21 cellular contexts compared by ENCODE assay signal in genomic region chr19:16232127-16232526, GRCh38. TPM values are rescaled to one million over a fixed set of nuclear protein-coding genes. Genes with fewer than 3 reads are reported as not detected.
DNase-seq lines count a peak whose midpoint lies in the region; ATAC-seq and TF ChIP-seq lines count a peak whose summit lies in the region.
"Had no signal": no experiment of that assay in that cellular context is flagged by ENCODE, and none has a peak within 500 bp of the region (broad histone marks: within the 10 kb centered on the region; RNA-seq: fewer than 3 reads in every experiment).

No MANE protein-coding gene starts in this region.

- no peaks in the 10 kb centered on the region for H3K4me1 ChIP-seq in upper lobe of right lung

- H3K4me1 Mint-ChIP-seq in activated naive CD8-positive, alpha-beta T cell (ENCODE audit: low read depth) = peaks cover 37% of the 10 kb centered on the region
- peaks cover 23% of the 10 kb centered on the region for H3K4me1 Mint-ChIP-seq in activated naive CD8-positive, alpha-beta T cell treated with anti-CD3 and anti-CD28 coated beads for 36 hours
- H3K4me1 Mint-ChIP-seq in nephron progenitor cell = no peaks in the 10 kb centered on the region

- H3K9me3 Mint-ChIP-seq in activated naive CD8-positive, alpha-beta T cell (ENCODE audit: low read depth) = no peaks in the 10 kb centered on the region
- H3K9me3 Mint-ChIP-seq in activated naive CD8-positive, alpha-beta T cell treated with anti-CD3 and anti-CD28 coated beads for 36 hours = peaks cover 11% of the 10 kb centered on the region
- peaks cover 10% of the 10 kb centered on the region for H3K9me3 Mint-ChIP-seq in nephron progenitor cell
- H3K9me3 Mint-ChIP-seq: CD8-positive, alpha-beta memory T cell had no signal

- ATAC-seq in upper lobe of right lung (no peak), HG02678 (IDR thresholded peaks at IDR 0.05; ENCODE audit: unreplicated experiment) (no peak)

- intact Hi-C loops in upper lobe of right lung (cut with DNase I) = no loop called here

- H3K27me3 ChIP-seq in upper lobe of right lung = no peaks in the 10 kb centered on the region
- H3K27me3 ChIP-seq: BLaER1 had no signal

- peak overlapping the region; percentile 10; the same call in 1 of the 2 replicates for H3K27ac ChIP-seq in RWPE1
- no peak overlapping the region for H3K27ac ChIP-seq in upper lobe of right lung
- H3K27ac ChIP-seq: BLaER1 had no signal

- no peak overlapping the region for H3K4me3 ChIP-seq in upper lobe of right lung
- H3K4me3 ChIP-seq: BLaER1 had no signal

- H3K27me3 Mint-ChIP-seq in activated naive CD8-positive, alpha-beta T cell = no peaks in the 10 kb centered on the region
- H3K27me3 Mint-ChIP-seq in activated naive CD8-positive, alpha-beta T cell treated with anti-CD3 and anti-CD28 coated beads for 36 hours = no peaks in the 10 kb centered on the region
- H3K27me3 Mint-ChIP-seq in nephron progenitor cell (ENCODE audit: low read depth, poor library complexity) = no peaks in the 10 kb centered on the region

- H3K36me3 Mint-ChIP-seq in activated naive CD8-positive, alpha-beta T cell = peaks cover 12% of the 10 kb centered on the region
- H3K36me3 Mint-ChIP-seq in activated naive CD8-positive, alpha-beta T cell treated with anti-CD3 and anti-CD28 coated beads for 36 hours = peaks cover 40% of the 10 kb centered on the region
- H3K36me3 Mint-ChIP-seq in nephron progenitor cell (ENCODE audit: low read depth) = peaks cover 54% of the 10 kb centered on the region

- peak overlapping the region; percentile 61 for H3K27ac Mint-ChIP-seq in activated naive CD8-positive, alpha-beta T cell
- no peak overlapping the region for H3K27ac Mint-ChIP-seq in activated naive CD8-positive, alpha-beta T cell treated with anti-CD3 and anti-CD28 coated beads for 36 hours
- peak overlapping the region; percentile 64 for H3K27ac Mint-ChIP-seq in nephron progenitor cell

- no peaks in the 10 kb centered on the region for H3K9me3 ChIP-seq in upper lobe of right lung

- no peak for DNase-seq in activated naive CD8-positive, alpha-beta T cell treated with anti-CD3 and anti-CD28 coated beads for 36 hours
- DNase-seq in RWPE1 (ENCODE audit: low spot score) (no peak), nephron progenitor cell (no peak), upper lobe of right lung (peak; percentile 33), HUDEP-2 (lab: John Stamatoyannopoulos, UW; ENCODE audit: unreplicated experiment in 76 of 76) (no peak)
- DNase-seq: DMS53, EL, KG1, MV-4-11, NCI-H1417, NCI-H187, NCI-H2107, NCI-H510A, NCI-H774, SHP77 had no signal

- TF ChIP-seq CTCF in RWPE1 (conservative IDR thresholded peaks at IDR 0.05; ENCODE audit: low read depth) (no peak), nephron progenitor cell (IDR thresholded peaks at IDR 0.05) (no peak), upper lobe of right lung (IDR thresholded peaks at IDR 0.05) (no peak)

- H3K36me3 ChIP-seq in upper lobe of right lung = peaks cover 81% of the 10 kb centered on the region

- POLR2A ChIA-PET in RWPE1 (lab: Yijun Ruan, JAX; ENCODE audit: low non-redundant PET) = no interaction called here

- no peak overlapping the region for H3K4me3 Mint-ChIP-seq in activated naive CD8-positive, alpha-beta T cell
- H3K4me3 Mint-ChIP-seq in activated naive CD8-positive, alpha-beta T cell treated with anti-CD3 and anti-CD28 coated beads for 36 hours = no peak overlapping the region
- H3K4me3 Mint-ChIP-seq in nephron progenitor cell = no peak overlapping the region
- H3K4me3 Mint-ChIP-seq: CD8-positive, alpha-beta memory T cell had no signal

- CTCF ChIA-PET in RWPE1 (lab: Yijun Ruan, JAX) = no interaction called here

RNA-seq across cellular contexts. Expression of gene AP1M1, which starts 34.4 kb away (rescaled TPM):
- total RNA-seq in activated naive CD8-positive, alpha-beta T cell treated with anti-CD3 and anti-CD28 coated beads for 36 hours = 10 to 100 TPM; 90.7 to 97.2 TPM
- 72.1 TPM for total RNA-seq in upper lobe of right lung

RNA-seq across cellular contexts. Expression of gene FAM32A, which starts 46.9 kb away (rescaled TPM):
- 10 to 100 TPM; 65.0 to 66.3 TPM for total RNA-seq in activated naive CD8-positive, alpha-beta T cell treated with anti-CD3 and anti-CD28 coated beads for 36 hours
- 56.4 TPM for total RNA-seq in upper lobe of right lung

RNA-seq across cellular contexts. Expression of gene CIB3, which starts 58.8 kb away (rescaled TPM):
- total RNA-seq in activated naive CD8-positive, alpha-beta T cell treated with anti-CD3 and anti-CD28 coated beads for 36 hours = not detected
- total RNA-seq in upper lobe of right lung = not detected
- total RNA-seq: A673; CD8-positive, alpha-beta memory T cell; H1 had no signal
